In the genomic region with DNA sequence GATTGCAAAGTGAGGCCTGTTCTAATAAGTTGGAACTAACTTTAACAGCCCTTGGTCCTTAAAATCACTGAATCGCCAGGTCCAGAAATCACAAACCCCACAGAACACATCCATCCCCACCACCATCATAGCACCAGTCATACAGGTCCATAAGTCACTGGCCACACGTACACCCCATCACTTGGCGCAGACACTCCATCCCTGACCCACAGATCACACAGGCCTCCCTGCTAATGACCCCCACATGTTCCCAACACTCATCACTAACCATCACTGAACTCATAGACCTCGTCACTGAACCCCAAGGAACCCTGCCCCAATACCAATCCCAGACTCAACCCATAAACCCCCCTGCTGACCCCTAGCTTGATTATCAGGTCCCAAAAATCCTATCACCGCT, we compare ENCODE assay signal across 11 cellular contexts. TPM values are rescaled to one million over a fixed set of nuclear protein-coding genes. Genes with fewer than 3 reads are reported as not detected.
DNase-seq lines count a peak whose midpoint lies in the region; ATAC-seq and TF ChIP-seq lines count a peak whose summit lies in the region.
"Had no signal": no experiment of that assay in that cellular context is flagged by ENCODE, and none has a peak within 500 bp of the region (broad histone marks: within the 10 kb centered on the region; RNA-seq: fewer than 3 reads in every experiment).

No MANE protein-coding gene starts in this region.

- H3K4me2 ChIP-seq in GM23338 = no peak overlapping the region

- H2AFZ ChIP-seq in GM23338 = no peak overlapping the region

- no peak overlapping the region for H3K27ac ChIP-seq in GM23338 (ENCODE audit: low read depth)
- peak overlapping the region in 4 of 5 donors; percentile 66 to 86 (median 76) for H3K27ac ChIP-seq in stomach

- peaks cover 82% of the 10 kb centered on the region for H3K9me3 Mint-ChIP-seq in GM23338

- no peaks in the 10 kb centered on the region for H4K20me1 ChIP-seq in GM23338 (replicated peaks; ENCODE audit: insufficient read depth)

- TF ChIP-seq EP300 in stomach (IDR thresholded peaks at IDR 0.05) = no peak

- TF ChIP-seq POLR2A in stomach (IDR thresholded peaks at IDR 0.05) = no peak

- H3K27me3 Mint-ChIP-seq in GM23338 (ENCODE audit: insufficient read depth, low read depth, poor library complexity) = peaks cover 1% of the 10 kb centered on the region

- intact Hi-C loops in stomach (cut with DNase I; ENCODE audit: low total_unique reads) = no loop called here

- H3K4me1 Mint-ChIP-seq in GM23338 = no peaks in the 10 kb centered on the region

- H3K27ac Mint-ChIP-seq in GM23338 = no peak overlapping the region; the same call in 1 of the 2 replicates
- H3K27ac Mint-ChIP-seq: HFFc6 had no signal

- H3K4me3 ChIP-seq in GM23338 (no peak overlapping the region), kidney epithelial cell (ENCODE audit: low read depth, low read length) (peak overlapping the region; percentile 60), stomach (peak overlapping the region; percentile 50 to 58 (median 52))

- H3F3A ChIP-seq in GM23338 (replicated peaks; ENCODE audit: low read depth) = no peaks in the 10 kb centered on the region

- 31 to 43% (median 39%) methylated on average over 5 of the region's 5 CpGs for WGBS in stomach, 5 donors

- H3K9me3 ChIP-seq in stomach = peaks cover 16 to 100% (median 80%) of the 10 kb centered on the region in 4 donors

- H3K9me2 ChIP-seq in GM23338 (ENCODE audit: insufficient read depth) = no peaks in the 10 kb centered on the region

- ATAC-seq in GM23338 = no peak

- peaks cover 37% of the 10 kb centered on the region for H3K36me3 Mint-ChIP-seq in GM23338 (ENCODE audit: low read depth)

- H3K79me2 ChIP-seq in GM23338 (replicated peaks; ENCODE audit: insufficient read depth) = no peaks in the 10 kb centered on the region

- H3K4me1 ChIP-seq in GM23338 (ENCODE audit: insufficient read depth) = no peaks in the 10 kb centered on the region
- peaks cover 0 to 5% (median 0%) of the 10 kb centered on the region in 4 donors for H3K4me1 ChIP-seq in stomach

- H3K27me3 ChIP-seq in GM23338 (ENCODE audit: insufficient read depth) (no peaks in the 10 kb centered on the region), kidney epithelial cell (ENCODE audit: control insufficient read depth, insufficient read depth, low read length) (no peaks in the 10 kb centered on the region), stomach (no peaks in the 10 kb centered on the region)

- peak overlapping the region; percentile 65; the same call in 2 of the 3 replicates for H3K4me3 Mint-ChIP-seq in GM23338
- H3K4me3 Mint-ChIP-seq: HFFc6 had no signal

- TF ChIP-seq CTCF in GM23338 (conservative IDR thresholded peaks at IDR 0.05; ENCODE audit: low read depth in 2 of 2) (no peak), kidney epithelial cell (IDR thresholded peaks at IDR 0.05; ENCODE audit: insufficient read depth, low read length, poor library complexity, severe bottlenecking) (no peak), stomach (IDR thresholded peaks at IDR 0.05) (no peak)

- DNase-seq in GM23338 (ENCODE audit: low spot score) (no peak), cerebellum (ENCODE audit: low spot score) (peak; percentile 10), kidney epithelial cell (ENCODE audit: low read depth) (no peak), stomach (no peak), HuH-7.5 (ENCODE audit: low spot score) (no peak), COR-L47 (lab: John Stamatoyannopoulos, UW) (no peak), kidney glomerular epithelial cell (lab: John Stamatoyannopoulos, UW) (no peak), NCI-H2227 (lab: John Stamatoyannopoulos, UW; ENCODE audit: unreplicated experiment) (no peak)
- DNase-seq: DMS79, HFFc6, NCI-H2107 had no signal

- H3K36me3 ChIP-seq in GM23338 (ENCODE audit: insufficient read depth) (0 out of 2 replicates have a peak, but pooled peaks cover 4% of the 10 kb centered on the region), kidney epithelial cell (ENCODE audit: control insufficient read depth, insufficient read depth, low read length) (no peaks in the 10 kb centered on the region), stomach (peaks cover 8 to 31% (median 17%) of the 10 kb centered on the region in 4 donors)

TF ChIP-seq in GM23338, 12 proteins besides CTCF, POLR2A, EP300 and RAD21:
- TF ChIP-seq, protein P1, sequence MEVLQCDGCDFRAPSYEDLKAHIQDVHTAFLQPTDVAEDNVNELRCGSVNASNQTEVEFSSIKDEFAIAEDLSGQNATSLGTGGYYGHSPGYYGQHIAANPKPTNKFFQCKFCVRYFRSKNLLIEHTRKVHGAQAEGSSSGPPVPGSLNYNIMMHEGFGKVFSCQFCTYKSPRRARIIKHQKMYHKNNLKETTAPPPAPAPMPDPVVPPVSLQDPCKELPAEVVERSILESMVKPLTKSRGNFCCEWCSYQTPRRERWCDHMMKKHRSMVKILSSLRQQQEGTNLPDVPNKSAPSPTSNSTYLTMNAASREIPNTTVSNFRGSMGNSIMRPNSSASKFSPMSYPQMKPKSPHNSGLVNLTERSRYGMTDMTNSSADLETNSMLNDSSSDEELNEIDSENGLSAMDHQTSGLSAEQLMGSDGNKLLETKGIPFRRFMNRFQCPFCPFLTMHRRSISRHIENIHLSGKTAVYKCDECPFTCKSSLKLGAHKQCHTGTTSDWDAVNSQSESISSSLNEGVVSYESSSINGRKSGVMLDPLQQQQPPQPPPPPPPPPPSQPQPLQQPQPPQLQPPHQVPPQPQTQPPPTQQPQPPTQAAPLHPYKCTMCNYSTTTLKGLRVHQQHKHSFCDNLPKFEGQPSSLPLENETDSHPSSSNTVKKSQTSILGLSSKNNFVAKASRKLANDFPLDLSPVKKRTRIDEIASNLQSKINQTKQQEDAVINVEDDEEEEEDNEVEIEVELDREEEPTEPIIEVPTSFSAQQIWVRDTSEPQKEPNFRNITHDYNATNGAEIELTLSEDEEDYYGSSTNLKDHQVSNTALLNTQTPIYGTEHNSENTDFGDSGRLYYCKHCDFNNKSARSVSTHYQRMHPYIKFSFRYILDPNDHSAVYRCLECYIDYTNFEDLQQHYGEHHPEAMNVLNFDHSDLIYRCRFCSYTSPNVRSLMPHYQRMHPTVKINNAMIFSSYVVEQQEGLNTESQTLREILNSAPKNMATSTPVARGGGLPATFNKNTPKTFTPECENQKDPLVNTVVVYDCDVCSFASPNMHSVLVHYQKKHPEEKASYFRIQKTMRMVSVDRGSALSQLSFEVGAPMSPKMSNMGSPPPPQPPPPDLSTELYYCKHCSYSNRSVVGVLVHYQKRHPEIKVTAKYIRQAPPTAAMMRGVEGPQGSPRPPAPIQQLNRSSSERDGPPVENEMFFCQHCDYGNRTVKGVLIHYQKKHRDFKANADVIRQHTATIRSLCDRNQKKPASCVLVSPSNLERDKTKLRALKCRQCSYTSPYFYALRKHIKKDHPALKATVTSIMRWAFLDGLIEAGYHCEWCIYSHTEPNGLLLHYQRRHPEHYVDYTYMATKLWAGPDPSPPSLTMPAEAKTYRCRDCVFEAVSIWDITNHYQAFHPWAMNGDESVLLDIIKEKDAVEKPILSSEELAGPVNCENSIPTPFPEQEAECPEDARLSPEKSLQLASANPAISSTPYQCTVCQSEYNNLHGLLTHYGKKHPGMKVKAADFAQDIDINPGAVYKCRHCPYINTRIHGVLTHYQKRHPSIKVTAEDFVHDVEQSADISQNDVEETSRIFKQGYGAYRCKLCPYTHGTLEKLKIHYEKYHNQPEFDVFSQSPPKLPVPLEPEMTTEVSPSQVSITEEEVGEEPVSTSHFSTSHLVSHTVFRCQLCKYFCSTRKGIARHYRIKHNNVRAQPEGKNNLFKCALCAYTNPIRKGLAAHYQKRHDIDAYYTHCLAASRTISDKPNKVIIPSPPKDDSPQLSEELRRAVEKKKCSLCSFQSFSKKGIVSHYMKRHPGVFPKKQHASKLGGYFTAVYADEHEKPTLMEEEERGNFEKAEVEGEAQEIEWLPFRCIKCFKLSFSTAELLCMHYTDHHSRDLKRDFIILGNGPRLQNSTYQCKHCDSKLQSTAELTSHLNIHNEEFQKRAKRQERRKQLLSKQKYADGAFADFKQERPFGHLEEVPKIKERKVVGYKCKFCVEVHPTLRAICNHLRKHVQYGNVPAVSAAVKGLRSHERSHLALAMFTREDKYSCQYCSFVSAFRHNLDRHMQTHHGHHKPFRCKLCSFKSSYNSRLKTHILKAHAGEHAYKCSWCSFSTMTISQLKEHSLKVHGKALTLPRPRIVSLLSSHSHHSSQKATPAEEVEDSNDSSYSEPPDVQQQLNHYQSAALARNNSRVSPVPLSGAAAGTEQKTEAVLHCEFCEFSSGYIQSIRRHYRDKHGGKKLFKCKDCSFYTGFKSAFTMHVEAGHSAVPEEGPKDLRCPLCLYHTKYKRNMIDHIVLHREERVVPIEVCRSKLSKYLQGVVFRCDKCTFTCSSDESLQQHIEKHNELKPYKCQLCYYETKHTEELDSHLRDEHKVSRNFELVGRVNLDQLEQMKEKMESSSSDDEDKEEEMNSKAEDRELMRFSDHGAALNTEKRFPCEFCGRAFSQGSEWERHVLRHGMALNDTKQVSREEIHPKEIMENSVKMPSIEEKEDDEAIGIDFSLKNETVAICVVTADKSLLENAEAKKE (CRISPR knock-in tag; IDR thresholded peaks at IDR 0.05) = no peak
- TF ChIP-seq EZH2phosphoT487 (IDR thresholded peaks at IDR 0.05; ENCODE audit: unreplicated experiment) (no peak), NANOG (IDR thresholded peaks at IDR 0.05; ENCODE audit: borderline replicate concordance) (no peak), STAT1 (IDR thresholded peaks at IDR 0.05; ENCODE audit: unreplicated experiment) (no peak), EZH2 (IDR thresholded peaks at IDR 0.05; ENCODE audit: low read depth, unreplicated experiment) (no peak), ZNF114 (CRISPR knock-in tag; IDR thresholded peaks at IDR 0.05) (no peak), CREB1 (CRISPR knock-in tag; IDR thresholded peaks at IDR 0.05; ENCODE audit: low read depth) (no peak), ZNF331 (CRISPR knock-in tag; IDR thresholded peaks at IDR 0.05; ENCODE audit: low read depth) (no peak)
- TF ChIP-seq, protein P2, sequence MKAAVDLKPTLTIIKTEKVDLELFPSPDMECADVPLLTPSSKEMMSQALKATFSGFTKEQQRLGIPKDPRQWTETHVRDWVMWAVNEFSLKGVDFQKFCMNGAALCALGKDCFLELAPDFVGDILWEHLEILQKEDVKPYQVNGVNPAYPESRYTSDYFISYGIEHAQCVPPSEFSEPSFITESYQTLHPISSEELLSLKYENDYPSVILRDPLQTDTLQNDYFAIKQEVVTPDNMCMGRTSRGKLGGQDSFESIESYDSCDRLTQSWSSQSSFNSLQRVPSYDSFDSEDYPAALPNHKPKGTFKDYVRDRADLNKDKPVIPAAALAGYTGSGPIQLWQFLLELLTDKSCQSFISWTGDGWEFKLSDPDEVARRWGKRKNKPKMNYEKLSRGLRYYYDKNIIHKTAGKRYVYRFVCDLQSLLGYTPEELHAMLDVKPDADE (IDR thresholded peaks at IDR 0.05) = no peak

RNA-seq across cellular contexts. Expression of a gene that starts 41.2 kb away (rescaled TPM):
- 22.3 and 25.9 TPM in 2 replicates for total RNA-seq in GM23338 (2014; rRNA removed; shearing (Covaris generic))
- polyA plus RNA-seq in GM23338 (2016; fragmentation: Nextera tagmentation; extraction: Ambion mirVana) (10.9 and 15.1 TPM in 2 replicates), stomach (1 to 10 TPM; 1.4 to 9.9 (median 1.5) TPM)
- total RNA-seq in cerebellum (57.1 TPM), kidney epithelial cell (8.5 and 9.2 TPM in 2 replicates), stomach (10 to 100 TPM in 2 of 5 donors, 1 to 10 TPM in 2, under 1 TPM in 1; 0.87 to 21.1 (median 8.7) TPM)
